ENCODE assay signal across 2 cellular contexts in genomic region chr17:31629696-31630470, GRCh38.
A peak's percentile ranks its signal among the peaks of the same experiment; 100 is the strongest.
TF ChIP-seq lines count a peak whose summit lies in the region.

No MANE protein-coding gene starts in this region.

TF ChIP-seq in SK-N-SH, 30 proteins besides CTCF, POLR2A, EP300 and RAD21 (continued from another document):
- TF ChIP-seq MAX (IDR thresholded peaks at IDR 0.05; ENCODE audit: low read depth): peak; percentile 45; the same call in 1 of the 2 replicates
- peak; percentile 98 for TF ChIP-seq TCF12 (IDR thresholded peaks at IDR 0.05)
- no peak for TF ChIP-seq MXI1 (IDR thresholded peaks at IDR 0.05; ENCODE audit: low read depth, low read length)
- no peak for TF ChIP-seq GATA2 (CRISPR knock-in tag; IDR thresholded peaks at IDR 0.05)
- TF ChIP-seq POLR2AphosphoS5 (IDR thresholded peaks at IDR 0.05; ENCODE audit: low read depth, low read length): 0 out of 2 replicates have a peak, but pooled peaks have one; percentile 20
- no peak for TF ChIP-seq ELF1 (IDR thresholded peaks at IDR 0.05)
TF ChIP-seq in SK-N-SH: peak in this region for 5.

TF ChIP-seq in SK-N-SH treated with all-trans-retinoic acid at 6 μM for 48 hours, 23 proteins besides CTCF, POLR2A, EP300 and RAD21 (continued from another document):
- TF ChIP-seq PATZ1 (CRISPR knock-in tag; IDR thresholded peaks at IDR 0.05; ENCODE audit: borderline replicate concordance): no peak
- TF ChIP-seq TCF4 (CRISPR knock-in tag; IDR thresholded peaks at IDR 0.05; ENCODE audit: borderline replicate concordance): no peak
- no peak for TF ChIP-seq GLIS3 (CRISPR knock-in tag; IDR thresholded peaks at IDR 0.05)
- TF ChIP-seq CREB5 (CRISPR knock-in tag; IDR thresholded peaks at IDR 0.05; ENCODE audit: low read depth): no peak
- TF ChIP-seq SNAI2 (CRISPR knock-in tag; IDR thresholded peaks at IDR 0.05): no peak
- TF ChIP-seq BACH2 (CRISPR knock-in tag; IDR thresholded peaks at IDR 0.05; ENCODE audit: borderline replicate concordance): no peak
- TF ChIP-seq ZNF8 (CRISPR knock-in tag; IDR thresholded peaks at IDR 0.05): no peak
- TF ChIP-seq ZFP3 (CRISPR knock-in tag; IDR thresholded peaks at IDR 0.05): no peak
